Comparison of ENCODE assay signal across 23 cellular contexts in genomic region chr10:109650228-109650627, GRCh38.
"Had no signal": no experiment of that assay in that cellular context is flagged by ENCODE, and none has a peak within 500 bp of the region (broad histone marks: within the 10 kb centered on the region; RNA-seq: fewer than 3 reads in every experiment).

No MANE protein-coding gene starts in this region.

- H3K9me3 Mint-ChIP-seq: activated CD8-positive, alpha-beta T cell treated with anti-CD3 and anti-CD28 coated beads for 36 hours; T-helper 1 cell treated with Interleukin-12 subunit alpha and Interleukin-12 subunit beta and Interleukin-4 antibody, amounts not matched to agents 30 μg/mL and 1 μg/mL, for 36 hours had no signal

- H3K27me3 Mint-ChIP-seq: activated CD8-positive, alpha-beta T cell treated with anti-CD3 and anti-CD28 coated beads for 36 hours; activated naive CD8-positive, alpha-beta T cell treated with anti-CD3 and anti-CD28 coated beads, Interleukin-2, amount 50 U/mL, for 24 hours had no signal

- H3K36me3 Mint-ChIP-seq: activated naive CD4-positive, alpha-beta T cell treated with anti-CD3 and anti-CD28 coated beads, Interleukin-2, amount 50 U/mL, for 72 hours; brain had no signal

- H3K36me3 ChIP-seq: ascending aorta, cardiac muscle cell, MG63 had no signal

- H3K27ac Mint-ChIP-seq: activated CD8-positive, alpha-beta T cell treated with anti-CD3 and anti-CD28 coated beads for 36 hours; activated naive CD4-positive, alpha-beta T cell treated with anti-CD3 and anti-CD28 coated beads, Interleukin-2, amount 50 U/mL, for 72 hours; activated naive CD8-positive, alpha-beta T cell treated with anti-CD3 and anti-CD28 coated beads, Interleukin-2, amount 50 U/mL, for 24 hours; brain; T-helper 1 cell treated with Interleukin-12 subunit alpha and Interleukin-12 subunit beta and Interleukin-4 antibody, amounts not matched to agents 30 μg/mL and 1 μg/mL, for 36 hours had no signal

- H3K9me3 ChIP-seq: ascending aorta, MG63 had no signal

- H3K4me1 ChIP-seq: ascending aorta had no signal

- H3K27me3 ChIP-seq: ascending aorta, cardiac muscle cell, MG63 had no signal

- ATAC-seq: activated CD8-positive, alpha-beta T cell treated with anti-CD3 and anti-CD28 coated beads for 36 hours; activated naive CD4-positive, alpha-beta T cell treated with anti-CD3 and anti-CD28 coated beads, Interleukin-2, amount 50 U/mL, for 72 hours; activated naive CD8-positive, alpha-beta T cell treated with anti-CD3 and anti-CD28 coated beads, Interleukin-2, amount 50 U/mL, for 24 hours had no signal

- H3K27ac ChIP-seq: ascending aorta, cardiac muscle cell, KMS-11 had no signal

- H3K4me3 ChIP-seq: ascending aorta, cardiac muscle cell, MG63 had no signal

- H3K4me1 Mint-ChIP-seq: activated naive CD8-positive, alpha-beta T cell treated with anti-CD3 and anti-CD28 coated beads, Interleukin-2, amount 50 U/mL, for 24 hours; brain had no signal

- H3K4me3 Mint-ChIP-seq: activated CD8-positive, alpha-beta T cell treated with anti-CD3 and anti-CD28 coated beads for 36 hours; activated naive CD8-positive, alpha-beta T cell treated with anti-CD3 and anti-CD28 coated beads, Interleukin-2, amount 50 U/mL, for 24 hours; brain; T-helper 1 cell treated with Interleukin-12 subunit alpha and Interleukin-12 subunit beta and Interleukin-4 antibody, amounts not matched to agents 30 μg/mL and 1 μg/mL, for 36 hours had no signal

- DNase-seq: activated CD4-positive, alpha-beta T cell treated with anti-CD3 and anti-CD28 coated beads, Interleukin-2, amount 50 U/mL, for 1 hour; activated CD4-positive, CD25-positive, alpha-beta regulatory T cell; activated CD8-positive, alpha-beta memory T cell treated with anti-CD3 and anti-CD28 coated beads, Interleukin-2, amount 50 U/mL, for 4 hours; activated CD8-positive, alpha-beta T cell treated with anti-CD3 and anti-CD28 coated beads for 36 hours; activated naive CD4-positive, alpha-beta T cell treated with Interleukin-2 at 50 U/mL for 16 hours; activated naive CD8-positive, alpha-beta T cell treated with anti-CD3 and anti-CD28 coated beads, Interleukin-2, amount 50 U/mL, for 24 hours; amniotic stem cell; cerebellar nuclear complex; MG63; MV-4-11; NCI-H1092 treated with DMSO at 0.1 percent for 48 hours; NCI-H1694; NCI-H2029 treated with DMSO at 0.1 percent for 48 hours; NCI-H345; NCI-H510A; NCI-H526 treated with DMSO at 0.1 percent for 48 hours; SHP77 treated with DMSO at 0.1 percent for 48 hours had no signal
